ENCODE assay signal across 22 cellular contexts in the genomic region with DNA sequence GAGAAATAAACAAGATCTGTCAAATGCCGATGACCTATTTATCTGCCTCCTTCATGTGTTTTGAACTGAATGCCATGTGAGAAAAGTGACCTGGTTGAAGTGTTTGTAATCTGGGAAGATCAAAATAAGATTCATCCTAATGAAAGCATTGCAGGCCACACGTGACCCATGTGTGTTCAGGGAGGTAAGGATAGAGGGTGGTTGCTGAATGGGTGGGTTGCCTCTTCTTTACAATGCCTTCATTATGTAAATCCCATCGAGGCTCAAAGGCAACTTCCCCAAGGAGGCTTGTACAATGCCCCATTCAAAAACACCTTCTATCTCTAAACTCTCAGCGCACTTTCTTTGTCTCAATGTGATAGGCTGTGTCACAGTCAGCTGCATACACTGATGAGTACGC.
DNase-seq lines count a peak whose midpoint lies in the region; ATAC-seq, FAIRE-seq and TF ChIP-seq lines count a peak whose summit lies in the region.
"Had no signal": no experiment of that assay in that cellular context is flagged by ENCODE, and none has a peak within 500 bp of the region (broad histone marks: within the 10 kb centered on the region; RNA-seq: fewer than 3 reads in every experiment).

No MANE protein-coding gene starts in this region.

- no peak overlapping the region for H3K14ac ChIP-seq in neuronal stem cell (ENCODE audit: low read length)

- CTCF ChIA-PET in HepG2 (lab: Yijun Ruan, JAX; ENCODE audit: low intra/inter-chr PET ratio, low total read pairs) = no interaction called here

- H3K27me3 ChIP-seq in HepG2 (ENCODE audit: control insufficient read depth in 1 of 2, insufficient read depth in 2 of 2, low read length in 2 of 2) = no peaks in the 10 kb centered on the region; a peak in 2 of 5 replicates
- no peaks in the 10 kb centered on the region for H3K27me3 ChIP-seq in right lobe of liver
- no peaks in the 10 kb centered on the region for H3K27me3 ChIP-seq in neuronal stem cell (ENCODE audit: control insufficient read depth in 3 of 3, insufficient read depth in 3 of 3, low read depth in 1 of 3, low read length in 3 of 3)
- H3K27me3 ChIP-seq: BE2C, BLaER1 had no signal

- no peak overlapping the region for H4K91ac ChIP-seq in neuronal stem cell (ENCODE audit: low read depth, low read length, poor library complexity)

- H3K9ac ChIP-seq in HepG2 (ENCODE audit: insufficient read depth, low read depth, low read length) (no peak overlapping the region), neuronal stem cell (ENCODE audit: low read depth, low read length, poor library complexity) (no peak overlapping the region)
- H3K9ac ChIP-seq: BLaER1 had no signal

- in situ Hi-C loops in HepG2 (cut with HindIII; ENCODE audit: extremely low pct_ligation_motif_present, low pct_unique_long_range_greater_than_20kb) (loop anchor here (25.0 kb wide), 1 partner anchor 682 kb away; the partner anchor contains the start of gene DDX1), SK-MEL-5 (cut with HindIII; ENCODE audit: low pct_unique_long_range_greater_than_20kb, low sequenced_read_pairs) (no loop called here)

- no peak for TF ChIP-seq EP300 in HepG2 (IDR thresholded peaks at IDR 0.05; ENCODE audit: low read depth in 2 of 2, low read length in 2 of 2)
- no peak for TF ChIP-seq EP300 in HepG2 (CRISPR knock-in tag; IDR thresholded peaks at IDR 0.05; ENCODE audit: borderline replicate concordance)

- no peak overlapping the region for H3K23ac ChIP-seq in neuronal stem cell (ENCODE audit: low read depth, low read length, poor library complexity)

- H3K4me3 ChIP-seq in HepG2 (replicated peaks in 1 of 3; ENCODE audit: insufficient read depth in 1 of 3, low read depth in 2 of 3, low read length in 3 of 3) (no peak overlapping the region), right lobe of liver (no peak overlapping the region), neuronal stem cell (ENCODE audit: low read length in 2 of 2) (no peak overlapping the region)
- H3K4me3 ChIP-seq: A549, BLaER1 had no signal

- no peak for FAIRE-seq in HepG2 (lab: Jason Lieb, UNC)
- FAIRE-seq: A549, D721Med, G401.6, GM12891, GM19239 had no signal

- H2BK120ac ChIP-seq in neuronal stem cell (ENCODE audit: low read depth, low read length) = no peak overlapping the region

- intact Hi-C loops in HepG2 (cut with micrococcal nuclease; ENCODE audit: unreplicated experiment) (loop anchor here (10.0 kb wide), 2 partner anchors 249 to 271 kb away; partner anchors contain the start of gene LRATD1), right lobe of liver (cut with DNase I) (no loop called here)

- H2AFZ ChIP-seq in HepG2 (ENCODE audit: low read length) (no peak overlapping the region), neuronal stem cell (ENCODE audit: low read length) (peak overlapping the region; percentile 31)

- ATAC-seq in HepG2 (no peak), right lobe of liver (no peak)
- ATAC-seq: A549 had no signal

- POLR2A ChIA-PET in HepG2 (lab: Yijun Ruan, JAX) = no interaction called here

- H3K9me3 ChIP-seq in HepG2 (ENCODE audit: low read length) (no peaks in the 10 kb centered on the region), right lobe of liver (no peaks in the 10 kb centered on the region), neuronal stem cell (replicated peaks in 1 of 2; ENCODE audit: control insufficient read depth in 2 of 2, insufficient read depth in 1 of 2, low read depth in 1 of 2, low read length in 2 of 2) (no peaks in the 10 kb centered on the region)
- H3K9me3 ChIP-seq: BE2C, BLaER1, Caco-2 had no signal

- no peaks in the 10 kb centered on the region for H3K79me2 ChIP-seq in HepG2 (ENCODE audit: insufficient read depth, low read length)

- TF ChIP-seq POLR2A in HepG2 (IDR thresholded peaks at IDR 0.05; ENCODE audit: insufficient read depth in 1 of 2, low read depth in 2 of 2, low read length in 2 of 2) (no peak), right lobe of liver (IDR thresholded peaks at IDR 0.05) (no peak)

- no peaks in the 10 kb centered on the region for H4K20me1 ChIP-seq in HepG2 (ENCODE audit: insufficient read depth, low read length)
- H4K20me1 ChIP-seq: BLaER1 had no signal

- no peak for TF ChIP-seq RAD21 in HepG2 (CRISPR knock-in tag; IDR thresholded peaks at IDR 0.05)

- H4K8ac ChIP-seq in neuronal stem cell (ENCODE audit: low read depth, low read length) = no peak overlapping the region

- H3K36me3 ChIP-seq in HepG2 (replicated peaks in 1 of 2; ENCODE audit: control insufficient read depth in 1 of 2, insufficient read depth in 2 of 2, low read length in 2 of 2) = no peaks in the 10 kb centered on the region
- H3K36me3 ChIP-seq in right lobe of liver = no peaks in the 10 kb centered on the region
- no peaks in the 10 kb centered on the region for H3K36me3 ChIP-seq in neuronal stem cell (replicated peaks in 1 of 2; ENCODE audit: control insufficient read depth in 2 of 2, insufficient read depth in 2 of 2, low read length in 2 of 2)
- H3K36me3 ChIP-seq: BE2C, BLaER1 had no signal

- no peaks in the 10 kb centered on the region for H3K79me1 ChIP-seq in neuronal stem cell (ENCODE audit: low read depth, low read length)

- H3K4ac ChIP-seq in neuronal stem cell (ENCODE audit: low read length) = no peak overlapping the region

- no TSS peak for BruUV-seq in HepG2 (replicated peaks; lab: Mats Ljungman, UMichigan)

- H2BK5ac ChIP-seq in neuronal stem cell (ENCODE audit: low read length) = no peak overlapping the region

- 12% methylated on average over 5 of the region's 5 CpGs for whole genome bisulfite sequencing in HepG2 (ENCODE audit: low lambda C conversion rate)
- WGBS in right lobe of liver (ENCODE audit: insufficient coverage, low coverage, low lambda C conversion rate, missing lambda C conversion rate) = 51% methylated on average over 5 of the region's 5 CpGs
- WGBS in neuronal stem cell (ENCODE audit: extremely low coverage in 2 of 2, insufficient read length in 2 of 2, insufficient replicate concordance in 1 of 2), 2 donors = no CpG with 5 or more reads among the region's 5 CpGs

- no peak overlapping the region for H3K18ac ChIP-seq in neuronal stem cell (ENCODE audit: low read length)

- H2BK12ac ChIP-seq in neuronal stem cell (ENCODE audit: low read length) = no peak overlapping the region

- H3K4me1 ChIP-seq in HepG2 (ENCODE audit: insufficient read depth, low read length) = no peaks in the 10 kb centered on the region
- H3K4me1 ChIP-seq in right lobe of liver = no peaks in the 10 kb centered on the region
- peaks cover 0 to 8% of the 10 kb centered on the region in 2 donors for H3K4me1 ChIP-seq in neuronal stem cell (ENCODE audit: control insufficient read depth in 2 of 2, insufficient read depth in 1 of 2, low read depth in 1 of 2, low read length in 2 of 2)
- H3K4me1 ChIP-seq: A549, BLaER1, Caco-2 had no signal

- H2BK15ac ChIP-seq in neuronal stem cell (ENCODE audit: low read length) = no peak overlapping the region

- H3K27ac ChIP-seq in HepG2 (ENCODE audit: extremely low read length, insufficient read depth, low read length) = no peak overlapping the region
- H3K27ac ChIP-seq in right lobe of liver = no peak overlapping the region
- H3K27ac ChIP-seq in neuronal stem cell (replicated peaks; ENCODE audit: low read length) = no peak overlapping the region
- H3K27ac ChIP-seq: 22Rv1, A549, BLaER1 had no signal

- no peak overlapping the region for H2AK5ac ChIP-seq in neuronal stem cell (ENCODE audit: low read depth, low read length)

- no peak for DNase-seq in HepG2 (ENCODE audit: low spot score)
- no peak for DNase-seq in right lobe of liver
- peak; percentile 91 for DNase-seq in SK-MEL-5 (ENCODE audit: low read depth, low spot score)
- no peak for DNase-seq in neuronal stem cell (ENCODE audit: low spot score)
- DNase-seq in NCI-H748 (lab: John Stamatoyannopoulos, UW; ENCODE audit: unreplicated experiment) = no peak
- no peak for DNase-seq in AG08396 (ENCODE audit: low spot score)
- DNase-seq: BE2C; C1 segment of cervical spinal cord; Caco-2; Calu3; CD4-positive, alpha-beta memory T cell; CD4-positive, CD25-positive, alpha-beta regulatory T cell; CD8-positive, alpha-beta memory T cell; DMS79 treated with DMSO at 0.1 percent for 48 hours; GF-D8 had no signal

- H3K4me2 ChIP-seq in HepG2 (ENCODE audit: low read depth, low read length) (no peak overlapping the region), neuronal stem cell (ENCODE audit: insufficient read depth, low read length, poor library complexity, severe bottlenecking) (no peak overlapping the region)
- H3K4me2 ChIP-seq: A549, BLaER1 had no signal

- TF ChIP-seq CTCF in HepG2 (CRISPR knock-in tag; IDR thresholded peaks at IDR 0.05) = no peak
- TF ChIP-seq CTCF in right lobe of liver (IDR thresholded peaks at IDR 0.05) = no peak

TF ChIP-seq in HepG2, 621 proteins besides CTCF, POLR2A, EP300 and RAD21 (continues in another document):
- TF ChIP-seq, protein P1, sequence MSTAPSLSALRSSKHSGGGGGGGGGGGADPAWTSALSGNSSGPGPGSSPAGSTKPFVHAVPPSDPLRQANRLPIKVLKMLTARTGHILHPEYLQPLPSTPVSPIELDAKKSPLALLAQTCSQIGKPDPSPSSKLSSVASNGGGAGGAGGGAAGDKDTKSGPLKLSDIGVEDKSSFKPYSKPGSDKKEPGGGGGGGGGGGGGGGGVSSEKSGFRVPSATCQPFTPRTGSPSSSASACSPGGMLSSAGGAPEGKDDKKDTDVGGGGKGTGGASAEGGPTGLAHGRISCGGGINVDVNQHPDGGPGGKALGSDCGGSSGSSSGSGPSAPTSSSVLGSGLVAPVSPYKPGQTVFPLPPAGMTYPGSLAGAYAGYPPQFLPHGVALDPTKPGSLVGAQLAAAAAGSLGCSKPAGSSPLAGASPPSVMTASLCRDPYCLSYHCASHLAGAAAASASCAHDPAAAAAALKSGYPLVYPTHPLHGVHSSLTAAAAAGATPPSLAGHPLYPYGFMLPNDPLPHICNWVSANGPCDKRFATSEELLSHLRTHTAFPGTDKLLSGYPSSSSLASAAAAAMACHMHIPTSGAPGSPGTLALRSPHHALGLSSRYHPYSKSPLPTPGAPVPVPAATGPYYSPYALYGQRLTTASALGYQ (CRISPR knock-in tag; IDR thresholded peaks at IDR 0.05) = no peak
- TF ChIP-seq NFE2 (CRISPR knock-in tag; IDR thresholded peaks at IDR 0.05) = no peak
- TF ChIP-seq, protein P2, sequence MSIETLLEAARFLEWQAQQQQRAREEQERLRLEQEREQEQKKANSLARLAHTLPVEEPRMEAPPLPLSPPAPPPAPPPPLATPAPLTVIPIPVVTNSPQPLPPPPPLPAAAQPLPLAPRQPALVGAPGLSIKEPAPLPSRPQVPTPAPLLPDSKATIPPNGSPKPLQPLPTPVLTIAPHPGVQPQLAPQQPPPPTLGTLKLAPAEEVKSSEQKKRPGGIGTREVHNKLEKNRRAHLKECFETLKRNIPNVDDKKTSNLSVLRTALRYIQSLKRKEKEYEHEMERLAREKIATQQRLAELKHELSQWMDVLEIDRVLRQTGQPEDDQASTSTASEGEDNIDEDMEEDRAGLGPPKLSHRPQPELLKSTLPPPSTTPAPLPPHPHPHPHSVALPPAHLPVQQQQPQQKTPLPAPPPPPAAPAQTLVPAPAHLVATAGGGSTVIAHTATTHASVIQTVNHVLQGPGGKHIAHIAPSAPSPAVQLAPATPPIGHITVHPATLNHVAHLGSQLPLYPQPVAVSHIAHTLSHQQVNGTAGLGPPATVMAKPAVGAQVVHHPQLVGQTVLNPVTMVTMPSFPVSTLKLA (IDR thresholded peaks at IDR 0.05) = 0 out of 2 replicates have a peak, but pooled peaks have one; percentile 25
- no peak for TF ChIP-seq ZSCAN31 (CRISPR knock-in tag; IDR thresholded peaks at IDR 0.05; ENCODE audit: low read depth)
- TF ChIP-seq NR2F1 (CRISPR knock-in tag; IDR thresholded peaks at IDR 0.05) = no peak
